ENCODE assay signal across 8 cellular contexts in genomic region chr1:31815752-31816484, GRCh38. TPM values are rescaled to one million over a fixed set of nuclear protein-coding genes. Genes with fewer than 3 reads are reported as not detected.
DNase-seq lines count a peak whose midpoint lies in the region; ATAC-seq, FAIRE-seq and TF ChIP-seq lines count a peak whose summit lies in the region.

SPOCD1 (minus strand) TSS chr1:31816022; CDS start chr1:31815333, 689 bp downstream.

- no peaks in the 10 kb centered on the region for H3K27me3 ChIP-seq in tibial nerve

- H3K27ac Mint-ChIP-seq in activated T-helper 17 cell treated with anti-CD3 and anti-CD28 coated beads, Interleukin-2, amount 50 U/mL, for 72 hours, result peak within 1 kb of the TSS; percentile 88
- no peak within 1 kb of the TSS for H3K27ac Mint-ChIP-seq in osteocyte (ENCODE audit: unreplicated experiment)

- no peak for TF ChIP-seq POLR2A in tibial nerve (IDR thresholded peaks at IDR 0.05)

- peak; percentile 97 for ATAC-seq in activated T-helper 17 cell treated with anti-CD3 and anti-CD28 coated beads, Interleukin-2, amount 50 U/mL, for 72 hours (replicated peaks)

- no peaks in the 10 kb centered on the region for H3K9me3 Mint-ChIP-seq in activated T-helper 17 cell treated with anti-CD3 and anti-CD28 coated beads, Interleukin-2, amount 50 U/mL, for 72 hours
- no peaks in the 10 kb centered on the region for H3K9me3 Mint-ChIP-seq in osteocyte (ENCODE audit: unreplicated experiment)

- no peak for FAIRE-seq in frontal cortex (lab: Jason Lieb, UNC)

- DNase-seq in CD1c-positive myeloid dendritic cell (ENCODE audit: extremely low spot score) (peak; percentile 84), HPDE6-E6E7 (ENCODE audit: extremely low spot score) (peak; percentile 60), RWPE1 (ENCODE audit: low spot score) (peak; percentile 87), foreskin fibroblast (peak; percentile 76 to 91), osteocyte (ENCODE audit: extremely low spot score, unreplicated experiment) (peak; percentile 88), tibial nerve (ENCODE audit: low spot score in 2 of 2) (peak; percentile 33 to 55), frontal cortex (ENCODE audit: low spot score in 2 of 2) (no peak)

- POLR2A ChIA-PET in RWPE1 (lab: Yijun Ruan, JAX; ENCODE audit: low non-redundant PET), result no interaction called here

- peaks cover 0 to 5% (median 0%) of the 10 kb centered on the region in 4 donors for H3K4me1 ChIP-seq in tibial nerve

- no peaks in the 10 kb centered on the region for H3K36me3 ChIP-seq in tibial nerve

- no peaks in the 10 kb centered on the region for H3K9me3 ChIP-seq in tibial nerve

- peak within 1 kb of the TSS; percentile 56 for H3K4me3 Mint-ChIP-seq in activated T-helper 17 cell treated with anti-CD3 and anti-CD28 coated beads, Interleukin-2, amount 50 U/mL, for 72 hours
- no peak within 1 kb of the TSS for H3K4me3 Mint-ChIP-seq in osteocyte (ENCODE audit: unreplicated experiment)

- H3K4me3 ChIP-seq in foreskin fibroblast (ENCODE audit: low read depth in 1 of 2, low read length in 2 of 2) (peak within 1 kb of the TSS; percentile 21 to 22), tibial nerve (no peak within 1 kb of the TSS)

- WGBS in tibial nerve, 2 donors, result 35% methylated on average over 16 to 23 of the region's 23 CpGs

- TF ChIP-seq CTCF in RWPE1 (conservative IDR thresholded peaks at IDR 0.05; ENCODE audit: low read depth) (peak; percentile 70), foreskin fibroblast (IDR thresholded peaks at IDR 0.05; ENCODE audit: low read depth, low read length) (peak; percentile 84), osteocyte (IDR thresholded peaks at IDR 0.05) (peak; percentile 64), tibial nerve (IDR thresholded peaks at IDR 0.05) (peak; percentile 29 to 57 (median 50))

- CTCF ChIA-PET in RWPE1 (lab: Yijun Ruan, JAX), result interaction anchor here (0.5 to 1.1 kb wide), 7 partner anchors 19 to 753 kb away, joined by 3 to 7 read pairs (median 3); no protein-coding TSS in a partner anchor

- H3K27me3 Mint-ChIP-seq in activated T-helper 17 cell treated with anti-CD3 and anti-CD28 coated beads, Interleukin-2, amount 50 U/mL, for 72 hours, result no peaks in the 10 kb centered on the region
- no peaks in the 10 kb centered on the region for H3K27me3 Mint-ChIP-seq in osteocyte (ENCODE audit: unreplicated experiment)

- no peaks in the 10 kb centered on the region for H3K36me3 Mint-ChIP-seq in activated T-helper 17 cell treated with anti-CD3 and anti-CD28 coated beads, Interleukin-2, amount 50 U/mL, for 72 hours (ENCODE audit: low read depth)
- no peaks in the 10 kb centered on the region for H3K36me3 Mint-ChIP-seq in osteocyte (ENCODE audit: unreplicated experiment)

- peaks cover 5% of the 10 kb centered on the region for H3K4me1 Mint-ChIP-seq in activated T-helper 17 cell treated with anti-CD3 and anti-CD28 coated beads, Interleukin-2, amount 50 U/mL, for 72 hours
- H3K4me1 Mint-ChIP-seq in osteocyte (ENCODE audit: unreplicated experiment), result no peaks in the 10 kb centered on the region

- H3K27ac ChIP-seq in RWPE1 (peak within 1 kb of the TSS; percentile 33), tibial nerve (no peak within 1 kb of the TSS)

- no peak for TF ChIP-seq EP300 in tibial nerve (IDR thresholded peaks at IDR 0.05)

RNA-seq across cellular contexts. Expression of gene SPOCD1, which starts in this region (rescaled TPM):
- total RNA-seq in activated T-helper 17 cell treated with anti-CD3 and anti-CD28 coated beads, Interleukin-2, amount 50 U/mL, for 72 hours, result 1 to 10 TPM in 1 of 2 donors, under 1 TPM in 1; 0.84 to 1.8 TPM
- total RNA-seq in osteocyte, result 0.44 and 0.67 TPM in 2 replicates
- 10 to 100 TPM in 1 of 4 donors, under 1 TPM in 2, not detected in 1; 0.42 to 14.1 (median 0.66) TPM for total RNA-seq in tibial nerve
- total RNA-seq in frontal cortex, result under 0.01 TPM

Comparison
In these comparisons a context has a peak if more than half of its experiments do, and no peak if none do; other contexts are left out.
1. Peak in DNase-seq in osteocyte; RNA of the gene not detected or under 1 TPM.
2. DNase-seq: peak in CD1c-positive myeloid dendritic cell (single experiment), HPDE6-E6E7 (single experiment), RWPE1 (single experiment), foreskin fibroblast (2 of 2) and tibial nerve (2 of 2); none in frontal cortex (0 of 2).
3. H3K4me3 ChIP-seq: peak in foreskin fibroblast (2 of 2); none in tibial nerve (0 of 4).
4. Peak in every context shown above with its lines, with median percentiles within 50 percentile points of each other: CTCF ChIP-seq.